In the genomic region with DNA sequence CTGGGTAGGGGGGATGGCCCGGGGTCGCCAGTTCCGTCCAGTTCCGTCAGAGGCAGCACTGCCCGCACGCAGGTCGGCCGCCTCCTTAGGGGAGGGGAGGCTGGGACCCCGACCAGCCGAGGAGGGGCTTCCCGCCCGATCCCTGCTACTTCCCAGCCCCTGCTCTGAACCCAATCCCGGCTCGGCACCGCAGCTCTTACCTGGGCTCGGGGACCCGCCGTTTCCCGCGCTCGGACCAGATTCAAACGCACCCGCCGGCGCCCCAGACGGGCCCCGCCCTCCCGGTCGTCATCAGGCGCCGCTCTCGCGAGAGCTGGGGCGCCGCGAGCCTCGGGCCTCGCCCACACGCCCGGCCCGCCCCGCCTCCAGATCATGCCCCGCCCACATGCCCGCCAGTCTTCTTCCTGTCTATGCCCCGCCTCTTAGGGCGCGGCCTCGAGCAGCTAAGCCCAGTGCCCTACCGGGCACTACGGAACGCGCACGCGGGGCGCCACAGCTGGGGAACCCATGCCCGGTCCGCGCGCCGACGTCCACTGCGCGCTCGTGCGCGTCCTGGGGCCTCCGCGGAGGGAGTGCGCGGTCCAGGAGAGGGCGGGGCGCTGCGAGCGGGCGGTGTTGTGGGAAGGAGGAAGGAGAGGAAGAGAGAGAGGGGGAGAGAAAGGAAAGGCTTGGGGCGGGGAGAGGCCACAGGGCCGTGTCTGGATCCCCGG, we compare ENCODE assay signal across 8 cellular contexts.
DNase-seq lines count a peak whose midpoint lies in the region; ATAC-seq and TF ChIP-seq lines count a peak whose summit lies in the region.

A gene with protein sequence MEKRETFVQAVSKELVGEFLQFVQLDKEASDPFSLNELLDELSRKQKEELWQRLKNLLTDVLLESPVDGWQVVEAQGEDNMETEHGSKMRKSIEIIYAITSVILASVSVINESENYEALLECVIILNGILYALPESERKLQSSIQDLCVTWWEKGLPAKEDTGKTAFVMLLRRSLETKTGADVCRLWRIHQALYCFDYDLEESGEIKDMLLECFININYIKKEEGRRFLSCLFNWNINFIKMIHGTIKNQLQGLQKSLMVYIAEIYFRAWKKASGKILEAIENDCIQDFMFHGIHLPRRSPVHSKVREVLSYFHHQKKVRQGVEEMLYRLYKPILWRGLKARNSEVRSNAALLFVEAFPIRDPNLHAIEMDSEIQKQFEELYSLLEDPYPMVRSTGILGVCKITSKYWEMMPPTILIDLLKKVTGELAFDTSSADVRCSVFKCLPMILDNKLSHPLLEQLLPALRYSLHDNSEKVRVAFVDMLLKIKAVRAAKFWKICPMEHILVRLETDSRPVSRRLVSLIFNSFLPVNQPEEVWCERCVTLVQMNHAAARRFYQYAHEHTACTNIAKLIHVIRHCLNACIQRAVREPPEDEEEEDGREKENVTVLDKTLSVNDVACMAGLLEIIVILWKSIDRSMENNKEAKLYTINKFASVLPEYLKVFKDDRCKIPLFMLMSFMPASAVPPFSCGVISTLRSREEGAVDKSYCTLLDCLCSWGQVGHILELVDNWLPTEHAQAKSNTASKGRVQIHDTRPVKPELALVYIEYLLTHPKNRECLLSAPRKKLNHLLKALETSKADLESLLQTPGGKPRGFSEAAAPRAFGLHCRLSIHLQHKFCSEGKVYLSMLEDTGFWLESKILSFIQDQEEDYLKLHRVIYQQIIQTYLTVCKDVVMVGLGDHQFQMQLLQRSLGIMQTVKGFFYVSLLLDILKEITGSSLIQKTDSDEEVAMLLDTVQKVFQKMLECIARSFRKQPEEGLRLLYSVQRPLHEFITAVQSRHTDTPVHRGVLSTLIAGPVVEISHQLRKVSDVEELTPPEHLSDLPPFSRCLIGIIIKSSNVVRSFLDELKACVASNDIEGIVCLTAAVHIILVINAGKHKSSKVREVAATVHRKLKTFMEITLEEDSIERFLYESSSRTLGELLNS (minus strand): TSS at position 281 of the 710 bp plus-strand sequence. CDS start 2,905 bp downstream, outside the sequence.

- no peaks in the 10 kb centered on the region for H3K9me3 Mint-ChIP-seq in central memory CD8-positive, alpha-beta T cell

- peak within 1 kb of the TSS; percentile 92 for H3K4me3 Mint-ChIP-seq in central memory CD8-positive, alpha-beta T cell

- peak; percentile 97 for ATAC-seq in GM19023 (IDR thresholded peaks at IDR 0.05; ENCODE audit: unreplicated experiment)
- peak; percentile 98 for ATAC-seq in HG03280 (IDR thresholded peaks at IDR 0.05; ENCODE audit: unreplicated experiment)
- ATAC-seq in central memory CD8-positive, alpha-beta T cell (replicated peaks; ENCODE audit: extremely low read depth, poor library complexity, severe bottlenecking) = peak; percentile 98

- peaks cover 29% of the 10 kb centered on the region for H3K4me1 Mint-ChIP-seq in central memory CD8-positive, alpha-beta T cell

- no peak for TF ChIP-seq CTCF in AG09319 (IDR thresholded peaks at IDR 0.05; ENCODE audit: low read depth, low read length)

- H3K27ac Mint-ChIP-seq in central memory CD8-positive, alpha-beta T cell (ENCODE audit: low read depth) = peak within 1 kb of the TSS; percentile 62

- DNase-seq in AG09319 (ENCODE audit: extremely low read depth, low read depth) (peak; percentile 97), NCI-H345 treated with DMSO at 0.1 percent for 48 hours (lab: John Stamatoyannopoulos, UW; ENCODE audit: unreplicated experiment) (peak; percentile 91), islet precursor cell (peak; percentile 99)
- DNase-seq in activated CD4-positive, CD25-positive, alpha-beta regulatory T cell treated with anti-CD3 and anti-CD28 coated beads, Interleukin-2, amount 50 U/mL, for 16 hours (ENCODE audit: low read depth, low spot score) = peak; percentile 93
- peak; percentile 93 to 94 for DNase-seq in central memory CD8-positive, alpha-beta T cell (ENCODE audit: low spot score in 2 of 2)
- peak; percentile 96 to 98 (median 96) for DNase-seq in stimulated activated CD4-positive, alpha-beta T cell treated with anti-CD3 and anti-CD28 coated beads, Interleukin-12 subunit alpha, Interleukin-12 subunit beta, amount 100 ng/mL, for 48 hours (ENCODE audit: low read depth in 2 of 3, low spot score in 1 of 3)

- no peaks in the 10 kb centered on the region for H3K27me3 Mint-ChIP-seq in central memory CD8-positive, alpha-beta T cell

- H3K36me3 Mint-ChIP-seq in central memory CD8-positive, alpha-beta T cell (ENCODE audit: insufficient read depth) = peaks cover 4% of the 10 kb centered on the region

Comparison
In these comparisons a context has a peak if more than half of its experiments do, and no peak if none do; other contexts are left out.
1. Peak in every context shown above with its lines: DNase-seq and ATAC-seq.